Comparison of ENCODE assay signal across 14 cellular contexts in the genomic region with DNA sequence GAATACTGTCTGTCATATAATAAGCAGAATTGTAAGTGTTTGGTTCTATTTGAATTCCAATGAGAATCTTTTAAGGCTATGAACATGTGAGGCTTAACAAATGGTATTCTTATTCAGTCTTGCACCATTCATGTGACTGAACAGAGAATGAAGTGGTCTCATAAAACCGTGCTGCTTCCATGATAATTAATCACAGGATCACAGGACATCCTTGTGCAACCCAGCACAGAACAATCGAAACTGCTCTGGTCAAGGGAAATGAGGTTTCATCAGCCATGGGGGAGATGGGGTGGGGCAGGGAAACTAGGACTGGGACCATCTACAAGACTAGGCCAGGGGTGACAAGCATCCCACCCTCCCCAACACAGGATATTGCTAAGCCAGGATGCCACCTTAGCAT. TPM values are rescaled to one million over a fixed set of nuclear protein-coding genes. Genes with fewer than 3 reads are reported as not detected.
"Had no signal": no experiment of that assay in that cellular context is flagged by ENCODE, and none has a peak within 500 bp of the region (broad histone marks: within the 10 kb centered on the region; RNA-seq: fewer than 3 reads in every experiment).

No MANE protein-coding gene starts in this region.

- H3K36me3 Mint-ChIP-seq: naive B cell, WTC11 had no signal

- H3K4me3 Mint-ChIP-seq: activated CD4-positive, alpha-beta T cell treated with anti-CD3 and anti-CD28 coated beads, Interleukin-2, amount 10 ng/mL, durations not matched to agents 24 days and 14 days; activated T-helper 1 cell treated with anti-CD3 and anti-CD28 coated beads, Interleukin-12 subunit alpha, Interleukin-12 subunit beta, Interleukin-2, Interleukin-4 antibody, amounts not matched to agents 30 ng/mL and 10 ng/mL and 1 ng/mL, durations not matched to agents 14 hours and 24 hours and 36 hours; WTC11 had no signal

- H3K27ac Mint-ChIP-seq: activated CD4-positive, alpha-beta T cell treated with anti-CD3 and anti-CD28 coated beads, Interleukin-2, amount 10 ng/mL, durations not matched to agents 24 days and 14 days; activated T-helper 1 cell treated with anti-CD3 and anti-CD28 coated beads, Interleukin-12 subunit alpha, Interleukin-12 subunit beta, Interleukin-2, Interleukin-4 antibody, amounts not matched to agents 30 ng/mL and 10 ng/mL and 1 ng/mL, durations not matched to agents 14 hours and 24 hours and 36 hours; WTC11 had no signal

- H3K4me1 ChIP-seq: ascending aorta had no signal

- H3K27ac ChIP-seq: ascending aorta, cardiac muscle cell, lower lobe of right lung, pancreas had no signal

- H3K36me3 ChIP-seq: ascending aorta, cardiac muscle cell, lower lobe of right lung, pancreas had no signal

- H3K27me3 ChIP-seq: ascending aorta, cardiac muscle cell, pancreas had no signal

- FAIRE-seq: pancreas had no signal

- H3K4me1 Mint-ChIP-seq: activated CD4-positive, alpha-beta T cell treated with anti-CD3 and anti-CD28 coated beads, Interleukin-2, amount 10 ng/mL, durations not matched to agents 24 days and 14 days had no signal

- H3K9me3 ChIP-seq: ascending aorta, lower lobe of right lung, pancreas had no signal

- DNase-seq: activated CD4-positive, alpha-beta T cell treated with anti-CD3 and anti-CD28 coated beads, Interleukin-2, amount 10 ng/mL, durations not matched to agents 24 days and 14 days; activated naive CD4-positive, alpha-beta T cell; glutamatergic neuron; left cardiac atrium; lower lobe of right lung; naive B cell; pancreas; stimulated activated CD4-positive, alpha-beta T cell treated with anti-CD3 and anti-CD28 coated beads, Interleukin-4, amount 100 ng/mL, for 1 hour; stimulated activated CD8-positive, alpha-beta memory T cell treated with anti-CD3 and anti-CD28 coated beads, Interleukin-4, amount 100 ng/mL, for 48 hours; stimulated activated naive CD8-positive, alpha-beta T cell treated with anti-CD3 and anti-CD28 coated beads, Interleukin-15, Interleukin-2, amounts not matched to agents 100 U/mL and 50 U/mL, for 24 hours had no signal

- H3K9me3 Mint-ChIP-seq: activated CD4-positive, alpha-beta T cell treated with anti-CD3 and anti-CD28 coated beads, Interleukin-2, amount 10 ng/mL, durations not matched to agents 24 days and 14 days; activated T-helper 1 cell treated with anti-CD3 and anti-CD28 coated beads, Interleukin-12 subunit alpha, Interleukin-12 subunit beta, Interleukin-2, Interleukin-4 antibody, amounts not matched to agents 30 ng/mL and 10 ng/mL and 1 ng/mL, durations not matched to agents 14 hours and 24 hours and 36 hours; naive B cell; WTC11 had no signal

- H3K4me3 ChIP-seq: ascending aorta, cardiac muscle cell, lower lobe of right lung, pancreas had no signal

- H3K27me3 Mint-ChIP-seq: naive B cell had no signal

RNA-seq across cellular contexts. Expression of gene PPIL6, which starts 6.0 kb away (rescaled TPM):
- total RNA-seq: activated CD4-positive, alpha-beta T cell treated with anti-CD3 and anti-CD28 coated beads, Interleukin-2, amount 10 ng/mL, durations not matched to agents 24 days and 14 days had no signal
